11 cellular contexts compared by ENCODE assay signal in genomic region chr2:200586644-200586975, GRCh38. TPM values are rescaled to one million over a fixed set of nuclear protein-coding genes. Genes with fewer than 3 reads are reported as not detected.
DNase-seq lines count a peak whose midpoint lies in the region; ATAC-seq, FAIRE-seq and TF ChIP-seq lines count a peak whose summit lies in the region.
"Had no signal": no experiment of that assay in that cellular context is flagged by ENCODE, and none has a peak within 500 bp of the region (broad histone marks: within the 10 kb centered on the region; RNA-seq: fewer than 3 reads in every experiment).

No MANE protein-coding gene starts in this region.

- H3K9me3 Mint-ChIP-seq in astrocyte (ENCODE audit: unreplicated experiment): no peaks in the 10 kb centered on the region

- H3K4me3 ChIP-seq in H7 (ENCODE audit: insufficient read depth, low read depth, low read length) (peak overlapping the region; percentile 61), astrocyte (ENCODE audit: insufficient read depth, low read depth, low read length) (no peak overlapping the region), iPS-18c (ENCODE audit: insufficient read depth, low read depth, low read length) (peak overlapping the region; percentile 68; the same call in 1 of the 2 replicates), skeletal muscle cell (ENCODE audit: low read depth, low read length) (peak overlapping the region; percentile 63)

- H2AFZ ChIP-seq in astrocyte (ENCODE audit: low read depth, low read length): peak overlapping the region; percentile 86

- FAIRE-seq in astrocyte (lab: Jason Lieb, UNC): no peak
- FAIRE-seq: bronchial epithelial cell, G401.6 had no signal

- H3K27me3 ChIP-seq in H7 (ENCODE audit: control insufficient read depth, insufficient read depth, low read length) (peaks cover 10% of the 10 kb centered on the region), astrocyte (ENCODE audit: insufficient read depth, low read length) (no peaks in the 10 kb centered on the region)

- peaks cover 1% of the 10 kb centered on the region for H3K4me1 Mint-ChIP-seq in astrocyte (ENCODE audit: low read depth, unreplicated experiment)

- DNase-seq in H7 (no peak), astrocyte (ENCODE audit: low read depth) (no peak), skeletal muscle cell (ENCODE audit: low read depth) (no peak), SKM-1 treated with dmso at 0.1 percent for 144 hours (lab: John Stamatoyannopoulos, UW; ENCODE audit: unreplicated experiment) (no peak), RPMI8226 (no peak), ureter (ENCODE audit: low spot score) (no peak)

- no peaks in the 10 kb centered on the region for H3K36me3 Mint-ChIP-seq in astrocyte (ENCODE audit: low read depth, unreplicated experiment)

- H4K20me1 ChIP-seq in astrocyte (ENCODE audit: insufficient read depth, low read length): no peaks in the 10 kb centered on the region

- peak overlapping the region; percentile 97 for H3K4me2 ChIP-seq in astrocyte (ENCODE audit: low read length)

- H3K27me3 Mint-ChIP-seq in astrocyte (ENCODE audit: low read depth, unreplicated experiment): peaks cover 15% of the 10 kb centered on the region

- no peak overlapping the region for H3K27ac Mint-ChIP-seq in astrocyte (ENCODE audit: unreplicated experiment)

- H3K4me1 ChIP-seq in astrocyte (ENCODE audit: insufficient read depth, low read length): peaks cover 10% of the 10 kb centered on the region

- no peak overlapping the region for H3K9ac ChIP-seq in astrocyte (ENCODE audit: low read length)

- H3K79me2 ChIP-seq in astrocyte (ENCODE audit: insufficient read depth, low read length): no peaks in the 10 kb centered on the region

- no peaks in the 10 kb centered on the region for H3K36me3 ChIP-seq in H7 (replicated peaks; ENCODE audit: control insufficient read depth, insufficient read depth, low read length)
- H3K36me3 ChIP-seq in astrocyte (ENCODE audit: insufficient read depth, low read length): no peaks in the 10 kb centered on the region

- H3K9me3 ChIP-seq in astrocyte (ENCODE audit: insufficient read depth, low read depth, low read length) (no peaks in the 10 kb centered on the region), iPS-18c (ENCODE audit: control insufficient read depth, insufficient read depth, low read length) (no peaks in the 10 kb centered on the region)

- TF ChIP-seq CTCF in astrocyte (IDR thresholded peaks at IDR 0.05; ENCODE audit: insufficient read depth, low read depth, low read length): no peak

- peak overlapping the region; percentile 82 for H3K4me3 Mint-ChIP-seq in astrocyte (ENCODE audit: unreplicated experiment)

- ATAC-seq in HG03097 (IDR thresholded peaks at IDR 0.05; ENCODE audit: low FRiP score, unreplicated experiment): no peak

- H3K27ac ChIP-seq in astrocyte (ENCODE audit: low read depth, low read length): no peak overlapping the region

RNA-seq across cellular contexts. Expression of gene AOX1, which starts 0.8 kb away (rescaled TPM):
- 2.4 and 7.6 TPM in 2 replicates for total RNA-seq in H7 (2014; rRNA removed; shearing (Covaris generic))
- total RNA-seq in astrocyte (1.6 and 3.4 TPM in 2 replicates), ureter (56.6 TPM)
- total RNA-seq: mononuclear cell had no signal
